8 cellular contexts compared by ENCODE assay signal in the genomic region with DNA sequence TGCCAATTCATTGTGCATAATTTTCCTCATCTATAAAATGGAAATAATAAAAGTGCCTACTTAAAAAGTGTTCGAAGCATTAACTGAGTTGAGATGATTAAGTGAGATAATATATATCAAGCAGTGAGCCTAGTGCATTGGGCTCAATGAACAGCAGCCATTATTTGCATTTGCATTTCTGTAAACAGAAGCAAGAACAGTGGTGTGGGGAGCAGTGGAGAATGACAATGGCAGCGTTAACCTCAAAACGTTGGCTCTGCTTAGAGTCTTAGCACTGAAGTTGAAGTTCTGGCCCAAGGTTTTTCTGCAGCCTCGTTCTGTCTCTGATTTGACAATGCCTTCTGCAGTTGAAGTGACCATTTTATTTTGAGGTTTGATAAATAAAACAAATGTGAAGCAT.
"Had no signal": no experiment of that assay in that cellular context is flagged by ENCODE, and none has a peak within 500 bp of the region (broad histone marks: within the 10 kb centered on the region; RNA-seq: fewer than 3 reads in every experiment).

No MANE protein-coding gene starts in this region.

- H3K27ac ChIP-seq: GM23248 had no signal

- H3K4me3 ChIP-seq: GM23248, HAP-1, K562 had no signal

- H3K36me3 ChIP-seq: HAP-1 had no signal

- H3K9me3 ChIP-seq: HAP-1 had no signal

- ATAC-seq: HCT116, K562 had no signal

- H3K27ac Mint-ChIP-seq: HFFc6 had no signal

- DNase-seq: GM23248, H7, HFFc6, IMR-90, KG1 had no signal

- H3K4me3 Mint-ChIP-seq: HFFc6 had no signal

- H3K4me1 ChIP-seq: HAP-1 had no signal

- H2AFZ ChIP-seq: GM23248 had no signal
